ENCODE assay signal across 12 cellular contexts in genomic region chr5:14417792-14418765, GRCh38.
DNase-seq lines count a peak whose midpoint lies in the region; ATAC-seq and TF ChIP-seq lines count a peak whose summit lies in the region.
"Had no signal": no experiment of that assay in that cellular context is flagged by ENCODE, and none has a peak within 500 bp of the region (broad histone marks: within the 10 kb centered on the region; RNA-seq: fewer than 3 reads in every experiment).

No MANE protein-coding gene starts in this region.

- no peaks in the 10 kb centered on the region for H3K9me3 ChIP-seq in AG04450 (ENCODE audit: control insufficient read depth, insufficient read depth, low read length)
- no peaks in the 10 kb centered on the region for H3K9me3 ChIP-seq in SK-N-SH
- no peaks in the 10 kb centered on the region for H3K9me3 ChIP-seq in neural progenitor cell (ENCODE audit: low read depth)

- H3K4me3 ChIP-seq in AG04450 (ENCODE audit: low read depth, low read length) (no peak overlapping the region), SK-N-SH (ENCODE audit: low read depth in 2 of 2, low read length in 1 of 2) (0 out of 4 replicates have a peak overlapping the region, but pooled peaks of 1 of the 2 experiments have one; percentile 4), fibroblast of mammary gland (ENCODE audit: control insufficient read depth, low read depth, low read length) (no peak overlapping the region), neural progenitor cell (no peak overlapping the region)

- H3K36me3 Mint-ChIP-seq in neural progenitor cell = peaks cover 57% of the 10 kb centered on the region
- no peaks in the 10 kb centered on the region for H3K36me3 Mint-ChIP-seq in activated CD8-positive, alpha-beta memory T cell treated with anti-CD3 and anti-CD28 coated beads, Interleukin-2, amount 10 ng/mL, durations not matched to agents 7 days and 5 days

- H3K79me2 ChIP-seq in SK-N-SH (ENCODE audit: insufficient read depth) (peaks cover 89% of the 10 kb centered on the region), neural progenitor cell (ENCODE audit: low read depth) (no peaks in the 10 kb centered on the region)

- TF ChIP-seq CTCF in AG04450 (IDR thresholded peaks at IDR 0.05; ENCODE audit: low read depth, low read length) = no peak
- TF ChIP-seq CTCF in SK-N-SH (IDR thresholded peaks at IDR 0.05) = no peak
- no peak for TF ChIP-seq CTCF in fibroblast of mammary gland (conservative IDR thresholded peaks at IDR 0.05; ENCODE audit: control insufficient read depth, insufficient read depth, low read depth, low read length)
- TF ChIP-seq CTCF in neural progenitor cell (IDR thresholded peaks at IDR 0.05) = no peak

- H3K27me3 ChIP-seq in AG04450 (ENCODE audit: control insufficient read depth, insufficient read depth, low read length) (no peaks in the 10 kb centered on the region), SK-N-SH (ENCODE audit: insufficient read depth) (no peaks in the 10 kb centered on the region), neural progenitor cell (no peaks in the 10 kb centered on the region)

- H3K4me2 ChIP-seq in SK-N-SH (peak overlapping the region; percentile 68), neural progenitor cell (no peak overlapping the region)

- POLR2A ChIA-PET in AG04450 (lab: Yijun Ruan, JAX) (interaction anchor here (1.8 kb wide), 1 partner anchor 54 kb away, joined by 3 read pairs; no protein-coding TSS in a partner anchor), SK-N-SH (lab: Yijun Ruan, JAX) (interaction anchor here (0.9 to 2.2 kb wide), 4 partner anchors 11 to 164 kb away, joined by 4 to 13 read pairs (median 7); partner anchors contain the start of gene OTULINL)

- H3K9ac ChIP-seq in SK-N-SH (peak overlapping the region; percentile 50; the same call in 1 of the 2 replicates), neural progenitor cell (no peak overlapping the region)

- no peaks in the 10 kb centered on the region for H3K27me3 Mint-ChIP-seq in neural progenitor cell (ENCODE audit: insufficient read depth, low read depth)
- peaks cover 4% of the 10 kb centered on the region for H3K27me3 Mint-ChIP-seq in activated CD8-positive, alpha-beta memory T cell treated with anti-CD3 and anti-CD28 coated beads, Interleukin-2, amount 10 ng/mL, durations not matched to agents 7 days and 5 days

- H3K9me3 Mint-ChIP-seq in neural progenitor cell = no peaks in the 10 kb centered on the region
- no peaks in the 10 kb centered on the region for H3K9me3 Mint-ChIP-seq in activated CD8-positive, alpha-beta memory T cell treated with anti-CD3 and anti-CD28 coated beads, Interleukin-2, amount 10 ng/mL, durations not matched to agents 7 days and 5 days (ENCODE audit: low read depth)

- no peak overlapping the region for H2AFZ ChIP-seq in SK-N-SH (ENCODE audit: low read depth)
- no peak overlapping the region for H2AFZ ChIP-seq in neural progenitor cell (replicated peaks)

- H3K4me1 ChIP-seq in SK-N-SH (ENCODE audit: control insufficient read depth in 1 of 2, insufficient read depth in 2 of 2, low read depth in 1 of 2, low read length in 1 of 2) = peaks cover 59 to 74% of the 10 kb centered on the region in 2 experiments
- peaks cover 44% of the 10 kb centered on the region for H3K4me1 ChIP-seq in neural progenitor cell

- H3K4me3 Mint-ChIP-seq in neural progenitor cell = no peak overlapping the region
- H3K4me3 Mint-ChIP-seq in activated CD8-positive, alpha-beta memory T cell treated with anti-CD3 and anti-CD28 coated beads, Interleukin-2, amount 10 ng/mL, durations not matched to agents 7 days and 5 days = no peak overlapping the region

- peak overlapping the region; percentile 85 for H3K27ac Mint-ChIP-seq in neural progenitor cell
- H3K27ac Mint-ChIP-seq in activated CD8-positive, alpha-beta memory T cell treated with anti-CD3 and anti-CD28 coated beads, Interleukin-2, amount 10 ng/mL, durations not matched to agents 7 days and 5 days = no peak overlapping the region

- no peak for TF ChIP-seq EP300 in SK-N-SH (IDR thresholded peaks at IDR 0.05; ENCODE audit: borderline replicate concordance in 1 of 2, low read depth in 1 of 2, low read length in 1 of 2)

- H3F3A ChIP-seq in SK-N-SH (replicated peaks; ENCODE audit: insufficient read depth) (peaks cover 60% of the 10 kb centered on the region), neural progenitor cell (ENCODE audit: low read depth) (peaks cover 5% of the 10 kb centered on the region)

- ATAC-seq in GM19397 (IDR thresholded peaks at IDR 0.05; ENCODE audit: unreplicated experiment) (no peak), GM18511 (IDR thresholded peaks at IDR 0.05; ENCODE audit: unreplicated experiment) (no peak)
- no peak for ATAC-seq in activated CD8-positive, alpha-beta memory T cell treated with anti-CD3 and anti-CD28 coated beads, Interleukin-2, amount 10 ng/mL, durations not matched to agents 7 days and 5 days
- ATAC-seq: activated CD8-positive, alpha-beta T cell treated with anti-CD3 and anti-CD28 coated beads, Interleukin-2, amount 10 ng/mL, durations not matched to agents 7 days and 5 days had no signal

- no peak for TF ChIP-seq RAD21 in SK-N-SH (IDR thresholded peaks at IDR 0.05; ENCODE audit: low read length)

- CTCF ChIA-PET in AG04450 (lab: Charles Lee) = interaction anchor here (2.6 kb wide), 1 partner anchor 230 kb away, joined by 12 read pairs; no protein-coding TSS in a partner anchor
- CTCF ChIA-PET in SK-N-SH (lab: Yijun Ruan, JAX) = interaction anchor here (0.5 to 3.1 kb wide), 15 partner anchors 11 to 427 kb away, joined by 3 to 20 read pairs (median 4); no protein-coding TSS in a partner anchor
- CTCF ChIA-PET in activated CD8-positive, alpha-beta memory T cell treated with anti-CD3 and anti-CD28 coated beads, Interleukin-2, amount 10 ng/mL, durations not matched to agents 7 days and 5 days (lab: Charles Lee) = interaction anchor here (1.6 to 1.8 kb wide), 3 partner anchors 14 to 230 kb away, joined by 4 to 7 read pairs (median 5); no protein-coding TSS in a partner anchor

- peaks cover 57% of the 10 kb centered on the region for H3K4me1 Mint-ChIP-seq in neural progenitor cell
- H3K4me1 Mint-ChIP-seq in activated CD8-positive, alpha-beta memory T cell treated with anti-CD3 and anti-CD28 coated beads, Interleukin-2, amount 10 ng/mL, durations not matched to agents 7 days and 5 days = peaks cover 45% of the 10 kb centered on the region

- H3K27ac ChIP-seq in AG04450 (ENCODE audit: low read depth, low read length) = peak overlapping the region; percentile 25
- peak overlapping the region; percentile 98 to 100 for H3K27ac ChIP-seq in SK-N-SH (ENCODE audit: low read depth in 2 of 2, low read length in 1 of 2)
- no peak overlapping the region for H3K27ac ChIP-seq in neural progenitor cell

- 73% methylated on average over 17 of the region's 17 CpGs for WGBS in SK-N-SH (ENCODE audit: low lambda C conversion rate)

- H4K20me1 ChIP-seq in SK-N-SH (ENCODE audit: insufficient read depth) (no peaks in the 10 kb centered on the region), neural progenitor cell (ENCODE audit: low read depth) (peaks cover 5% of the 10 kb centered on the region)

- no peak for DNase-seq in AG04450 (ENCODE audit: low read depth, low spot score)
- peak; percentile 62 for DNase-seq in SK-N-SH
- DNase-seq in fibroblast of mammary gland (ENCODE audit: low read depth) = peak; percentile 89
- no peak for DNase-seq in neural progenitor cell (ENCODE audit: low spot score)
- no peak for DNase-seq in DMS114 treated with DMSO at 0.1 percent for 48 hours (lab: John Stamatoyannopoulos, UW; ENCODE audit: unreplicated experiment)
- no peak for DNase-seq in activated CD8-positive, alpha-beta memory T cell treated with anti-CD3 and anti-CD28 coated beads, Interleukin-2, amount 10 ng/mL, durations not matched to agents 7 days and 5 days
- DNase-seq: activated CD8-positive, alpha-beta T cell treated with anti-CD3 and anti-CD28 coated beads, Interleukin-2, amount 10 ng/mL, durations not matched to agents 7 days and 5 days; aorta; NCI-H524 treated with DMSO at 0.1 percent for 48 hours; SW 1271 had no signal

- H3K9me2 ChIP-seq in SK-N-SH = no peaks in the 10 kb centered on the region

- H3K36me3 ChIP-seq in SK-N-SH (replicated peaks in 1 of 2; ENCODE audit: control insufficient read depth in 1 of 2, insufficient read depth in 2 of 2, low read length in 1 of 2) (peaks cover 43 to 51% of the 10 kb centered on the region in 2 experiments), neural progenitor cell (no peaks in the 10 kb centered on the region)

TF ChIP-seq in SK-N-SH, 30 proteins besides CTCF, POLR2A, EP300 and RAD21 (continues in another document):
- TF ChIP-seq YY1 (IDR thresholded peaks at IDR 0.05; ENCODE audit: low read depth) = no peak
- no peak for TF ChIP-seq RFX5 (IDR thresholded peaks at IDR 0.05; ENCODE audit: low read length)
- no peak for TF ChIP-seq MEF2A (IDR thresholded peaks at IDR 0.05; ENCODE audit: borderline replicate concordance, low read depth)
- no peak for TF ChIP-seq SIN3A (IDR thresholded peaks at IDR 0.05; ENCODE audit: borderline replicate concordance, low read depth, low read length)
- no peak for TF ChIP-seq REST (IDR thresholded peaks at IDR 0.05; ENCODE audit: low read depth, low read length)
- TF ChIP-seq JUND (IDR thresholded peaks at IDR 0.05) = 0 out of 2 replicates have a peak, but pooled peaks have one; percentile 31

Comparison
In these comparisons a context has a peak if more than half of its experiments do, and no peak if none do; other contexts are left out.
1. DNase-seq: peak in SK-N-SH (single experiment) and fibroblast of mammary gland (single experiment); none in AG04450 (single experiment), neural progenitor cell (single experiment), DMS114 treated with DMSO at 0.1 percent for 48 hours (single experiment) and activated CD8-positive, alpha-beta memory T cell treated with anti-CD3 and anti-CD28 coated beads, Interleukin-2, amount 10 ng/mL, durations not matched to agents 7 days and 5 days (single experiment).